ENCODE assay signal across 13 cellular contexts in genomic region chr5:6453937-6454560, GRCh38. TPM values are rescaled to one million over a fixed set of nuclear protein-coding genes. Genes with fewer than 3 reads are reported as not detected.
DNase-seq lines count a peak whose midpoint lies in the region; ATAC-seq, FAIRE-seq and TF ChIP-seq lines count a peak whose summit lies in the region.
"Had no signal": no experiment of that assay in that cellular context is flagged by ENCODE, and none has a peak within 500 bp of the region (broad histone marks: within the 10 kb centered on the region; RNA-seq: fewer than 3 reads in every experiment).

No MANE protein-coding gene starts in this region.

- ATAC-seq in heart right ventricle (peak in 3 of 8 donors; percentile 10 to 33 (median 17)), gastrocnemius medialis (peak; percentile 31 to 45), HG03045 (IDR thresholded peaks at IDR 0.05; ENCODE audit: unreplicated experiment) (no peak), natural killer cell (no peak)
- ATAC-seq: HCT116 had no signal

- H3K4me3 ChIP-seq in heart right ventricle (peak overlapping the region in 2 of 10 donors; percentile 3 to 16), gastrocnemius medialis (peak overlapping the region; percentile 2 to 23 (median 14))
- H3K4me3 ChIP-seq: Peyer's patch had no signal

- intact Hi-C loops in heart right ventricle (cut with DNase I): loop anchor here in 1 of 10 donors (5.0 kb wide), 1 partner anchor 77 kb away; the partner anchor contains the start of gene MED10
- intact Hi-C loops in gastrocnemius medialis (cut with DNase I; ENCODE audit: low total_unique reads): loop anchor here (1.0 to 5.0 kb wide), 8 partner anchors 31 to 1308 kb away; partner anchors contain the start of gene TENT4A
- intact Hi-C loops in natural killer cell (cut with micrococcal nuclease): no loop called here

- 39 to 53% methylated on average over 2 of the region's 2 CpGs for WGBS in heart right ventricle, 2 donors

- peaks cover 0 to 50% (median 22%) of the 10 kb centered on the region in 7 donors for H3K27me3 ChIP-seq in heart right ventricle
- no peaks in the 10 kb centered on the region for H3K27me3 ChIP-seq in gastrocnemius medialis
- H3K27me3 ChIP-seq: Peyer's patch had no signal

- H3K36me3 ChIP-seq in heart right ventricle (no peaks in the 10 kb centered on the region), gastrocnemius medialis (no peaks in the 10 kb centered on the region)
- H3K36me3 ChIP-seq: Peyer's patch had no signal

- no peaks in the 10 kb centered on the region for H3K9me3 Mint-ChIP-seq in natural killer cell

- no peaks in the 10 kb centered on the region for H3K36me3 Mint-ChIP-seq in natural killer cell
- H3K36me3 Mint-ChIP-seq: CD14-positive monocyte had no signal

- no peaks in the 10 kb centered on the region for H3K9me3 ChIP-seq in heart right ventricle
- no peaks in the 10 kb centered on the region for H3K9me3 ChIP-seq in gastrocnemius medialis
- H3K9me3 ChIP-seq: Peyer's patch had no signal

- POLR2A ChIA-PET in RWPE1 (lab: Yijun Ruan, JAX; ENCODE audit: low non-redundant PET): no interaction called here

- H3K27me3 Mint-ChIP-seq in natural killer cell (ENCODE audit: low read depth in 2 of 2): peaks cover 33 to 53% of the 10 kb centered on the region in 2 donors

- in situ Hi-C loops in gastrocnemius medialis (cut with MboI; ENCODE audit: low sequenced_read_pairs in 4 of 4): loop anchor here in 2 of 4 donors (10.0 kb wide), 2 partner anchors 91 to 101 kb away; no protein-coding TSS in a partner anchor

- H3K4me1 ChIP-seq in heart right ventricle (peaks cover 0 to 54% (median 29%) of the 10 kb centered on the region in 9 donors), gastrocnemius medialis (peaks cover 52 to 54% of the 10 kb centered on the region in 2 donors)

- H3K4me3 Mint-ChIP-seq in natural killer cell: no peak overlapping the region
- H3K4me3 Mint-ChIP-seq: CD14-positive monocyte had no signal

- no peak overlapping the region for H3K27ac Mint-ChIP-seq in natural killer cell
- H3K27ac Mint-ChIP-seq: CD14-positive monocyte had no signal

- CTCF ChIA-PET in RWPE1 (lab: Yijun Ruan, JAX): no interaction called here

- no peak for DNase-seq in HTR-8/SVneo (ENCODE audit: insufficient read length, low spot score)
- peak; percentile 9 for DNase-seq in RPMI7951 (ENCODE audit: low read depth)
- DNase-seq in heart right ventricle: no peak
- DNase-seq in gastrocnemius medialis: peak; percentile 35 to 68
- no peak for DNase-seq in RWPE1 (ENCODE audit: low spot score)
- DNase-seq in natural killer cell: no peak
- DNase-seq: DMS53, NCI-H146, NCI-H226, Peyer's patch had no signal

- TF ChIP-seq CTCF in heart right ventricle (IDR thresholded peaks at IDR 0.05) (no peak), gastrocnemius medialis (IDR thresholded peaks at IDR 0.05 in 4 of 5, conservative IDR thresholded peaks at IDR 0.05 in 1 of 5) (no peak), RWPE1 (conservative IDR thresholded peaks at IDR 0.05; ENCODE audit: low read depth) (no peak), natural killer cell (IDR thresholded peaks at IDR 0.05) (no peak)

- FAIRE-seq in HTR-8/SVneo (lab: Jason Lieb, UNC): peak; percentile 58

- H3K27ac ChIP-seq in heart right ventricle (peak overlapping the region; percentile 47 to 93 (median 82)), gastrocnemius medialis (peak overlapping the region; percentile 91 to 97 (median 96)), RWPE1 (no peak overlapping the region)
- H3K27ac ChIP-seq: Peyer's patch had no signal

- peaks cover 0 to 6% of the 10 kb centered on the region in 2 donors for H3K4me1 Mint-ChIP-seq in natural killer cell

- no peak for TF ChIP-seq POLR2A in gastrocnemius medialis (IDR thresholded peaks at IDR 0.05)

RNA-seq across cellular contexts. Expression of gene UBE2QL1, which starts 5.4 kb away (rescaled TPM):
- 0.24 and 0.49 TPM in 2 replicates for total RNA-seq in RPMI7951 (2014; rRNA removed; shearing (Covaris generic))
- 10 to 100 TPM; 13.0 to 26.3 (median 18.6) TPM for total RNA-seq in heart right ventricle
- polyA plus RNA-seq in heart right ventricle: 1 to 10 TPM; 8.9 to 9.8 TPM
- 100 to 1,000 TPM in 1 of 4 donors, 10 to 100 TPM in 3; 48.8 to 150 (median 67.0) TPM for total RNA-seq in gastrocnemius medialis
- total RNA-seq in natural killer cell: not detected
- polyA plus RNA-seq: CD14-positive monocyte had no signal

Comparison
In these comparisons a context has a peak if more than half of its experiments do, and no peak if none do; other contexts are left out.
1. DNase-seq: peak in RPMI7951 (single experiment) and gastrocnemius medialis (2 of 2); none in HTR-8/SVneo (single experiment), heart right ventricle (0 of 2), RWPE1 (single experiment) and natural killer cell (single experiment).
2. ATAC-seq: peak in gastrocnemius medialis (2 of 2); none in HG03045 (single experiment) and natural killer cell (0 of 3).